Comparison of ENCODE assay signal across 9 cellular contexts in the genomic region with DNA sequence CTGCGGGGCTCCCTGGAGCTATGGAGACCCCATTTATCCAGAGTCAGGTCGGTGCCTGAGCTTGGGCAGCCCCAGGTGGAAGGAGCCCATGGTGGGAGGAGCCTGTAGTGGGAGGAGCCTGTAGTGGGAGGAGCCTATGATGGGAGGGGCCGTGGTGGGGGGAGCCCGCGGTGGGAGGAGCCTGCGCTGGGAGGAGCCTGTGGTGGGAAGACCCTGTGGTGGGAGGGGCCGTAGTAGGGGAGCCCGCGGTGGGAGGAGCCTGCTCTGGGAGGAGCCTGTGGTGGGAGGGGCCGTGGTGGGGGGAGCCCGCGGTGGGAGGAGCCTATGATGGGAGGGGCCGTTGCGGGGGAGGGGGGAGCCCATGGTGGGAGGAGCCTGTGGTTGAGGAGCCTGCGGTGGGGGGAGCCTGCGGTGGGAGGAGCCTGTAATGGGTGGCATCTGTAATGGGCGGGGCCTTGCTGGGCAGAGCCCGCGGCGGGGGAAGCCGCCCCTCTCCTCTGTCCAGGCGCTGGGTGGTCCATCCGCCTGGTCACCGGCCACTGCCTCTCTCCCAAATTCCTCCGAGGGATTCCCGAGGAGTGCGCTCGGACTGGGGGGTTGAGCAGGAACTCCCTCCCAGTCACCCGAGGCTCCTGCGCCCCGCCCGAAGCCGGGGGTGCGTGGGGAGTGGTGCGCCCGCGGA. TPM values are rescaled to one million over a fixed set of nuclear protein-coding genes. Genes with fewer than 3 reads are reported as not detected.
DNase-seq lines count a peak whose midpoint lies in the region; ATAC-seq and TF ChIP-seq lines count a peak whose summit lies in the region.
"Had no signal": no experiment of that assay in that cellular context is flagged by ENCODE, and none has a peak within 500 bp of the region (broad histone marks: within the 10 kb centered on the region; RNA-seq: fewer than 3 reads in every experiment).

No MANE protein-coding gene starts in this region.

- TF ChIP-seq CTCF in Panc1 (IDR thresholded peaks at IDR 0.05) (no peak), fibroblast of the aortic adventitia (IDR thresholded peaks at IDR 0.05; ENCODE audit: insufficient read depth, low read length) (no peak), neutrophil (IDR thresholded peaks at IDR 0.05) (no peak), thoracic aorta (IDR thresholded peaks at IDR 0.05) (no peak)

- ATAC-seq in HG03460 (IDR thresholded peaks at IDR 0.05; ENCODE audit: unreplicated experiment) = peak; percentile 37
- peak; percentile 71 for ATAC-seq in Panc1
- ATAC-seq in thoracic aorta (ENCODE audit: insufficient number of reproducible peaks, low FRiP score, low read depth) = peak; percentile 31

- no peaks in the 10 kb centered on the region for H3K27me3 ChIP-seq in Panc1 (ENCODE audit: control insufficient read depth, insufficient read depth, low read length)
- peaks cover 84% of the 10 kb centered on the region for H3K27me3 ChIP-seq in neutrophil
- peaks cover 3% of the 10 kb centered on the region for H3K27me3 ChIP-seq in thoracic aorta (replicated peaks; ENCODE audit: insufficient read depth)

- in situ Hi-C loops in Panc1 (cut with HindIII; ENCODE audit: low pct_unique_long_range_greater_than_20kb, low sequenced_read_pairs) = no loop called here

- H3K36me3 ChIP-seq in Panc1 (ENCODE audit: control insufficient read depth, insufficient read depth, low read length) (no peaks in the 10 kb centered on the region), neutrophil (peaks cover 29% of the 10 kb centered on the region), thoracic aorta (no peaks in the 10 kb centered on the region)

- H3K9me3 ChIP-seq in Panc1 (ENCODE audit: control insufficient read depth, insufficient read depth, low read depth, low read length) (no peaks in the 10 kb centered on the region), neutrophil (no peaks in the 10 kb centered on the region), thoracic aorta (no peaks in the 10 kb centered on the region)

- CTCF ChIA-PET in Panc1 (lab: Charles Lee) = no interaction called here

- H3K4me1 ChIP-seq in Panc1 (ENCODE audit: control insufficient read depth, insufficient read depth, low read length) (peaks cover 8% of the 10 kb centered on the region), neutrophil (ENCODE audit: control insufficient read depth in 1 of 2, insufficient read depth in 1 of 2, low read depth in 1 of 2, low read length in 1 of 2) (peaks cover 9 to 17% of the 10 kb centered on the region in 2 experiments), thoracic aorta (ENCODE audit: control insufficient read depth in 1 of 2, low read depth in 2 of 2) (peaks cover 3 to 5% of the 10 kb centered on the region in 2 donors)

- H3K27ac ChIP-seq in Panc1 (ENCODE audit: low read length) (0 out of 2 replicates have a peak overlapping the region, but pooled peaks have one; percentile 51), neutrophil (peak overlapping the region; percentile 21), thoracic aorta (no peak overlapping the region)
- H3K27ac ChIP-seq: C4-2B had no signal

- intact Hi-C loops in Panc1 (cut with micrococcal nuclease; ENCODE audit: unreplicated experiment) = no loop called here

- BruUV-seq in Panc1 (replicated peaks; lab: Mats Ljungman, UMichigan) = no TSS peak

- POLR2A ChIA-PET in Panc1 (lab: Charles Lee) = interaction anchor here (0.6 kb wide), 1 partner anchor 14 kb away, joined by 9 read pairs; no protein-coding TSS in a partner anchor

- H3K4me3 ChIP-seq in Panc1 (ENCODE audit: low read depth in 2 of 2, low read length in 2 of 2) (peak overlapping the region; percentile 55 to 67), fibroblast of the aortic adventitia (ENCODE audit: low read depth, low read length) (peak overlapping the region; percentile 63), neutrophil (ENCODE audit: low read depth in 1 of 2, low read length in 1 of 2) (peak overlapping the region; percentile 55 to 60), thoracic aorta (peak overlapping the region; percentile 77)

- DNase-seq in NCI-H1694 (lab: John Stamatoyannopoulos, UW) = peak; percentile 8
- DNase-seq in NCI-H1694 treated with DMSO at 0.1 percent for 48 hours (lab: John Stamatoyannopoulos, UW) = no peak
- no peak for DNase-seq in Panc1 (ENCODE audit: low read depth, low spot score)
- DNase-seq in activated T-helper 1 cell treated with anti-CD3 and anti-CD28 coated beads, Interleukin-2, amount 50 U/mL, for 16 hours (ENCODE audit: low read depth in 1 of 2, low spot score in 1 of 2) = peak; percentile 80 to 85
- DNase-seq in fibroblast of the aortic adventitia (ENCODE audit: low read depth) = peak; percentile 78
- DNase-seq in thoracic aorta (ENCODE audit: low spot score) = peak; percentile 41

RNA-seq across cellular contexts. Expression of a gene that starts 0.6 kb away (rescaled TPM):
- 1.3 TPM for total RNA-seq in Panc1 (2021; ENCODE audit: unreplicated experiment)
- polyA plus RNA-seq in Panc1 (2012; ENCODE audit: insufficient read length) = 4.0 TPM
- total RNA-seq in fibroblast of the aortic adventitia (ENCODE audit: low replicate concordance) = 0.25 and 0.45 TPM in 2 replicates
- total RNA-seq in thoracic aorta = under 1 TPM in 1 of 2 donors, not detected in 1; 0.54 TPM

RNA-seq across cellular contexts. Expression of a gene that starts 5.8 kb away (rescaled TPM):
- not detected for total RNA-seq in Panc1 (2021; ENCODE audit: unreplicated experiment)
- polyA plus RNA-seq in Panc1 (2012; ENCODE audit: insufficient read length) = 0.41 TPM
- not detected in 2 replicates for total RNA-seq in fibroblast of the aortic adventitia (ENCODE audit: low replicate concordance)
- not detected for total RNA-seq in thoracic aorta

RNA-seq across cellular contexts. Expression of a gene that starts 16.2 kb away (rescaled TPM):
- total RNA-seq in Panc1 (2021; ENCODE audit: unreplicated experiment) = 6.5 TPM
- polyA plus RNA-seq in Panc1 (2012; ENCODE audit: insufficient read length) = 9.7 TPM
- total RNA-seq in fibroblast of the aortic adventitia (ENCODE audit: low replicate concordance) = not detected in 2 replicates
- under 1 TPM in 1 of 2 donors, not detected in 1; 0.56 TPM for total RNA-seq in thoracic aorta

RNA-seq across cellular contexts. Expression of a gene that starts 20.6 kb away (rescaled TPM):
- 41.5 TPM for total RNA-seq in Panc1 (2021; ENCODE audit: unreplicated experiment)
- 29.0 TPM for polyA plus RNA-seq in Panc1 (2012; ENCODE audit: insufficient read length)
- 20.9 and 27.0 TPM in 2 replicates for total RNA-seq in fibroblast of the aortic adventitia (ENCODE audit: low replicate concordance)
- 10 to 100 TPM; 45.2 to 50.3 TPM for total RNA-seq in thoracic aorta

RNA-seq across cellular contexts. Expression of a gene that starts 32.8 kb away (rescaled TPM):
- 241 TPM for total RNA-seq in Panc1 (2021; ENCODE audit: unreplicated experiment)
- polyA plus RNA-seq in Panc1 (2012; ENCODE audit: insufficient read length) = 323 TPM
- total RNA-seq in fibroblast of the aortic adventitia (ENCODE audit: low replicate concordance) = 35.3 and 97.0 TPM in 2 replicates
- 100 to 1,000 TPM; 105 to 197 TPM for total RNA-seq in thoracic aorta

Comparison
In these comparisons a context has a peak if more than half of its experiments do, and no peak if none do; other contexts are left out.
1. DNase-seq: peak in NCI-H1694 (single experiment), activated T-helper 1 cell treated with anti-CD3 and anti-CD28 coated beads, Interleukin-2, amount 50 U/mL, for 16 hours (2 of 2), fibroblast of the aortic adventitia (single experiment) and thoracic aorta (single experiment); none in NCI-H1694 treated with DMSO at 0.1 percent for 48 hours (single experiment) and Panc1 (single experiment).
2. H3K27ac ChIP-seq: peak in Panc1 (single experiment) and neutrophil (single experiment); none in thoracic aorta (0 of 2).
3. Peak in every context shown above with its lines, with median percentiles within 50 percentile points of each other: ATAC-seq and H3K4me3 ChIP-seq.